In the genomic region with DNA sequence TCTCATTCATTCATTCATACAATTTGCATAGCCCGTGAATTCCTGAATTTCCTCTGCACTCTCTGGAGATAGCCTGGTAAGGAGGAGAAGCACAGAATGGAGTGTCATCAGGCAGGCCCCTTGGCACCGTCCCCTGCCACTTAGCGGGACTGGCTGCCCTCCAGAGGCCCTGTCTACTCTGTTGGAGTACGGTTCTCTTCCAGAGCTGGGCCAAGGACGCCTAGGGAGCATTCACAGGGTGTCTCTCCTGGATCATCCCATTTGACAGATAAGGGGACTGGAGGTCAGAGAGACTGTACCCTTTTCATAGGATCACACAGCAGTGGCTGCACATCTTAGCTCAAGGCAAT, we compare ENCODE assay signal across 1 cellular context.
TF ChIP-seq lines count a peak whose summit lies in the region.

No MANE protein-coding gene starts in this region.

TF ChIP-seq in SK-N-SH, 30 proteins besides CTCF, POLR2A, EP300 and RAD21 (continued from another document):
- TF ChIP-seq, protein P1, sequence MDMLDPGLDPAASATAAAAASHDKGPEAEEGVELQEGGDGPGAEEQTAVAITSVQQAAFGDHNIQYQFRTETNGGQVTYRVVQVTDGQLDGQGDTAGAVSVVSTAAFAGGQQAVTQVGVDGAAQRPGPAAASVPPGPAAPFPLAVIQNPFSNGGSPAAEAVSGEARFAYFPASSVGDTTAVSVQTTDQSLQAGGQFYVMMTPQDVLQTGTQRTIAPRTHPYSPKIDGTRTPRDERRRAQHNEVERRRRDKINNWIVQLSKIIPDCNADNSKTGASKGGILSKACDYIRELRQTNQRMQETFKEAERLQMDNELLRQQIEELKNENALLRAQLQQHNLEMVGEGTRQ (IDR thresholded peaks at IDR 0.05; ENCODE audit: borderline replicate concordance, low read depth, low read length): no peak
- TF ChIP-seq FOSL2 (IDR thresholded peaks at IDR 0.05; ENCODE audit: borderline replicate concordance, low read depth) (no peak), RCOR1 (IDR thresholded peaks at IDR 0.05; ENCODE audit: low read length) (no peak)
